In the genomic region with DNA sequence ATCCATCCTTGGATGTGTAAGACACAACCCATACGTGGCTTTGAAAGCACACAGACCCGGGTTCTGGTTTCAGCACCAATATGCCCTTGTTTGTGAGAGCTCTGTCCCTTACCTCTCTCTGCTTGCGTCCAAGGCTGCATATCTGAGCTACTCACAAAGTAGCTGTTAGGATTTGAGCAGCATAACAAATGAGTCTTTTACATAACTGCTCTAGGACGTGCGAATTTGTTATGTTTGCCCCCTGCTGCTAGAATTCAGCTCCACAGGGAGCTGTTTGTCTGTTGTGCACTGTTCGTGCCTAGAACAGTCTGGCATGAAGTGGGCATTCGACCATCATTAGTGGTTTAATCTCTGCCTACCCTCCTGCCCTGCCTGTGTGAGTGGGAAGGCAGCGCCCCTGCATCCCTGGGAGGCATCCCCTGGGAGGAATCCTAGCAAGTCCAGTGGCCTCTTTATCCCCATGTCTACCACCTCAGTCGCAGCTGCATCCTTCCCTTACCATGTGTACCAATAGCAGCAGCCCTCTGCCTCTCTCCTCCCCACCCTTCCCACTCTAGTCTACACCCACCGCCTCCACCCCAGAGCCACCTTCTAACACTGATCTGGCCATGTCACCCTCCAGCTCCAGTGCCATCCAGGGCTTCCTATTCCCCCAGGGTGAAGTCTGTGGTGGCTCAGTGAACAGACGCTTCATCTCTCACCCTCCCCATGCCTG, we compare ENCODE assay signal across 16 cellular contexts. TPM values are rescaled to one million over a fixed set of nuclear protein-coding genes. Genes with fewer than 3 reads are reported as not detected.
DNase-seq lines count a peak whose midpoint lies in the region; FAIRE-seq and TF ChIP-seq lines count a peak whose summit lies in the region.
"Had no signal": no experiment of that assay in that cellular context is flagged by ENCODE, and none has a peak within 500 bp of the region (broad histone marks: within the 10 kb centered on the region; RNA-seq: fewer than 3 reads in every experiment).

No MANE protein-coding gene starts in this region.

- H3K4me1 Mint-ChIP-seq in osteocyte (ENCODE audit: unreplicated experiment): peaks cover 5% of the 10 kb centered on the region

- H3K27me3 Mint-ChIP-seq in osteocyte (ENCODE audit: unreplicated experiment): peaks cover 5% of the 10 kb centered on the region
- H3K27me3 Mint-ChIP-seq: activated naive CD8-positive, alpha-beta T cell had no signal

- no peaks in the 10 kb centered on the region for H3K36me3 Mint-ChIP-seq in osteocyte (ENCODE audit: unreplicated experiment)

- TF ChIP-seq CTCF in bronchial epithelial cell (IDR thresholded peaks at IDR 0.05; ENCODE audit: insufficient read depth, low read length, severe bottlenecking) (no peak), osteocyte (IDR thresholded peaks at IDR 0.05) (no peak)

- H3K9me3 ChIP-seq in SJCRH30 (replicated peaks): no peaks in the 10 kb centered on the region
- H3K9me3 ChIP-seq: ovary had no signal

- H3K27ac Mint-ChIP-seq in osteocyte (ENCODE audit: unreplicated experiment): no peak overlapping the region
- H3K27ac Mint-ChIP-seq: activated naive CD8-positive, alpha-beta T cell had no signal

- no peaks in the 10 kb centered on the region for H3K9me3 Mint-ChIP-seq in osteocyte (ENCODE audit: unreplicated experiment)

- H3K27me3 ChIP-seq in H7 (ENCODE audit: control insufficient read depth, insufficient read depth, low read length) (peaks cover 10% of the 10 kb centered on the region), bronchial epithelial cell (ENCODE audit: control insufficient read depth, insufficient read depth, low read length) (no peaks in the 10 kb centered on the region), SJCRH30 (peaks cover 4% of the 10 kb centered on the region; the same call in 1 of the 2 replicates)
- H3K27me3 ChIP-seq: ovary, tibial nerve had no signal

- H3K4me3 ChIP-seq in H7 (ENCODE audit: insufficient read depth, low read depth, low read length): no peak overlapping the region
- H3K4me3 ChIP-seq in bronchial epithelial cell (ENCODE audit: low read depth, low read length): no peak overlapping the region
- H3K4me3 ChIP-seq in SJCRH30: no peak overlapping the region
- H3K4me3 ChIP-seq: ovary, tibial nerve had no signal

- no peaks in the 10 kb centered on the region for H3K4me1 ChIP-seq in SJCRH30
- H3K4me1 ChIP-seq: tibial nerve had no signal

- H3K4me3 Mint-ChIP-seq in osteocyte (ENCODE audit: unreplicated experiment): no peak overlapping the region
- H3K4me3 Mint-ChIP-seq: activated naive CD8-positive, alpha-beta T cell had no signal

- DNase-seq in H7 (peak; percentile 47), NCI-H2107 (lab: John Stamatoyannopoulos, UW) (peak; percentile 2), bronchial epithelial cell (ENCODE audit: low read depth) (no peak), osteocyte (ENCODE audit: extremely low spot score, unreplicated experiment) (peak; percentile 62), SJCRH30 (no peak), SK-N-DZ (ENCODE audit: low spot score) (no peak), NCI-H1105 treated with DMSO at 0.1 percent for 48 hours (lab: John Stamatoyannopoulos, UW) (no peak)
- DNase-seq: activated T-cell treated with anti-CD3 and anti-CD28 coated beads, Interleukin-2, amount 50 U/mL, for 48 hours; DMS53; effector CD4-positive, alpha-beta T cell; KG1; NCI-H1092 treated with DMSO at 0.1 percent for 48 hours; NCI-H510A; ovary had no signal

- H3K27ac ChIP-seq in SJCRH30: no peak overlapping the region
- H3K27ac ChIP-seq: ovary, tibial nerve had no signal

- FAIRE-seq in bronchial epithelial cell (lab: Jason Lieb, UNC): peak; percentile 43

- H3K36me3 ChIP-seq in H7 (replicated peaks; ENCODE audit: control insufficient read depth, insufficient read depth, low read length) (no peaks in the 10 kb centered on the region), bronchial epithelial cell (ENCODE audit: control insufficient read depth, insufficient read depth, low read length) (peaks cover 15% of the 10 kb centered on the region), SJCRH30 (no peaks in the 10 kb centered on the region)
- H3K36me3 ChIP-seq: ovary had no signal

RNA-seq across cellular contexts. Expression of gene SLC2A9, which starts 42.0 kb away (rescaled TPM):
- 0.26 TPM in 1 of 2 replicates, not detected in the other for total RNA-seq in H7 (2014; rRNA removed; shearing (Covaris generic))
- total RNA-seq in bronchial epithelial cell (29.7 and 71.0 TPM in 2 replicates), osteocyte (0.31 and 0.43 TPM in 2 replicates)
- total RNA-seq in SJCRH30 (2014; rRNA removed; shearing (Covaris generic)): 0.08 TPM in 1 of 2 replicates, not detected in the other
- not detected in 2 replicates for polyA plus RNA-seq in SK-N-DZ (2014; cell fraction: cytosol; rRNA removed)
- polyA plus RNA-seq in SK-N-DZ (2014; cell fraction: nucleus; rRNA removed): not detected in 2 replicates

Comparison
In these comparisons a context has a peak if more than half of its experiments do, and no peak if none do; other contexts are left out.
1. DNase-seq: peak in H7 (single experiment), NCI-H2107 (single experiment) and osteocyte (single experiment); none in bronchial epithelial cell (single experiment), SJCRH30 (0 of 2), SK-N-DZ (single experiment) and NCI-H1105 treated with DMSO at 0.1 percent for 48 hours (single experiment).
2. RNA of gene SLC2A9, which starts 42.0 kb away (total RNA-seq): 29.7 to 71.0 TPM in bronchial epithelial cell; 0.31 to 0.43 TPM in osteocyte, 0.08 TPM in SJCRH30 and 0.26 TPM in H7; every median in the first group is over 10 times any median in the second.